Comparison of ENCODE assay signal across 8 cellular contexts in genomic region chr2:101697124-101697793, GRCh38. TPM values are rescaled to one million over a fixed set of nuclear protein-coding genes. Genes with fewer than 3 reads are reported as not detected.
A peak's percentile ranks its signal among the peaks of the same experiment; 100 is the strongest.
DNase-seq lines count a peak whose midpoint lies in the region; ATAC-seq and TF ChIP-seq lines count a peak whose summit lies in the region.

Gene MAP4K4 (plus strand): TSS chr2:101697707. CDS start chr2:101698081, 374 bp downstream.

- peaks cover 2% of the 10 kb centered on the region for H3K27me3 ChIP-seq in neuron (ENCODE audit: insufficient read depth, low read length)
- H3K27me3 ChIP-seq in subcutaneous abdominal adipose tissue (ENCODE audit: control insufficient read depth in 5 of 5, insufficient read depth in 4 of 5, low read length in 5 of 5) = no peaks in the 10 kb centered on the region

- intact Hi-C loops in CD14-positive monocyte (cut with micrococcal nuclease) = loop anchor here in 1 of 2 donors (5.0 to 10.0 kb wide), 5 partner anchors 40 to 272 kb away; partner anchors contain the start of gene RFX8

- H3K4me3 ChIP-seq in neuron (ENCODE audit: low read length) = peak within 1 kb of the TSS; percentile 99
- H3K4me3 ChIP-seq in subcutaneous abdominal adipose tissue (ENCODE audit: low read depth in 1 of 5, low read length in 5 of 5) = peak within 1 kb of the TSS; percentile 84 to 94 (median 91)

- peaks cover 2 to 17% (median 9%) of the 10 kb centered on the region in 7 donors for H3K9me3 Mint-ChIP-seq in CD14-positive monocyte

- peaks cover 20% of the 10 kb centered on the region for H3K4me1 Mint-ChIP-seq in CD14-positive monocyte

- peak within 1 kb of the TSS; percentile 81 to 92 (median 87) for H3K9ac ChIP-seq in subcutaneous abdominal adipose tissue (ENCODE audit: low read length in 5 of 5)

- peaks cover 2% of the 10 kb centered on the region for H3K36me3 ChIP-seq in neuron (ENCODE audit: insufficient read depth, low read length)
- H3K36me3 ChIP-seq in subcutaneous abdominal adipose tissue (ENCODE audit: control insufficient read depth in 5 of 5, insufficient read depth in 5 of 5, low read length in 5 of 5) = no peaks in the 10 kb centered on the region

- H3K4me1 ChIP-seq in neuron (ENCODE audit: insufficient read depth, low read length) = peaks cover 16% of the 10 kb centered on the region
- peaks cover 0 to 40% (median 38%) of the 10 kb centered on the region in 5 donors for H3K4me1 ChIP-seq in subcutaneous abdominal adipose tissue (ENCODE audit: control insufficient read depth in 5 of 5, insufficient read depth in 5 of 5, low read length in 5 of 5)

- no peaks in the 10 kb centered on the region for H3K9me3 ChIP-seq in neuron (ENCODE audit: low read length)
- no peaks in the 10 kb centered on the region for H3K9me3 ChIP-seq in subcutaneous abdominal adipose tissue (ENCODE audit: control insufficient read depth in 5 of 5, low read length in 5 of 5)

- H2AFZ ChIP-seq in neuron (ENCODE audit: low read depth, low read length) = peak within 1 kb of the TSS; percentile 73

- peak; percentile 61 for DNase-seq in CD14-positive monocyte (ENCODE audit: low spot score)
- peak; percentile 88 for DNase-seq in LHCN-M2 (ENCODE audit: low read depth)
- peak; percentile 77 for DNase-seq in activated naive CD4-positive, alpha-beta T cell treated with anti-CD3 and anti-CD28 coated beads, Interleukin-2, amount 50 U/mL, for 16 hours
- DNase-seq in germinal center (ENCODE audit: low spot score) = peak; percentile 76

- H3K27ac Mint-ChIP-seq in CD14-positive monocyte = peak within 1 kb of the TSS in 6 of 7 donors; percentile 77 to 92 (median 90)

- H3K36me3 Mint-ChIP-seq in CD14-positive monocyte = peaks cover 7 to 12% of the 10 kb centered on the region in 2 donors

- peak within 1 kb of the TSS; percentile 93 for H3K27ac ChIP-seq in subcutaneous abdominal adipose tissue (ENCODE audit: low read depth, low read length)

- no peak for TF ChIP-seq CTCF in CD14-positive monocyte (IDR thresholded peaks at IDR 0.05)

- peaks cover 1 to 10% (median 10%) of the 10 kb centered on the region in 3 donors for H3K27me3 Mint-ChIP-seq in CD14-positive monocyte (ENCODE audit: low read depth in 3 of 3)

- peak within 1 kb of the TSS; percentile 83 to 90 for H3K4me3 Mint-ChIP-seq in CD14-positive monocyte

- ATAC-seq in GM19467 (IDR thresholded peaks at IDR 0.05; ENCODE audit: unreplicated experiment) (peak; percentile 47), SK-N-SH treated with all-trans-retinoic acid at 6 μM for 48 hours (peak; percentile 74)

TF ChIP-seq in SK-N-SH treated with all-trans-retinoic acid at 6 μM for 48 hours, 23 proteins besides CTCF, POLR2A, EP300 and RAD21:
- TF ChIP-seq ZNF565 (CRISPR knock-in tag; conservative IDR thresholded peaks at IDR 0.05; ENCODE audit: low read depth) (no peak), ZFP3 (CRISPR knock-in tag; IDR thresholded peaks at IDR 0.05) (no peak), TCF4 (CRISPR knock-in tag; IDR thresholded peaks at IDR 0.05; ENCODE audit: borderline replicate concordance) (no peak)

RNA-seq across cellular contexts. Expression of gene MAP4K4, which starts in this region (rescaled TPM):
- polyA plus RNA-seq in CD14-positive monocyte = 1 to 10 TPM; 5.3 to 8.7 TPM
- total RNA-seq in LHCN-M2 (2014; rRNA removed) = 215 and 252 TPM in 2 replicates
- polyA plus RNA-seq in LHCN-M2 (2012) = 114 TPM

Comparison
In these comparisons a context has a peak if more than half of its experiments do, and no peak if none do; other contexts are left out.
1. Peak in every context shown above with its lines: DNase-seq, ATAC-seq, H3K4me3 ChIP-seq and H3K27ac ChIP-seq.